Comparison of ENCODE assay signal across 8 cellular contexts in the genomic region with DNA sequence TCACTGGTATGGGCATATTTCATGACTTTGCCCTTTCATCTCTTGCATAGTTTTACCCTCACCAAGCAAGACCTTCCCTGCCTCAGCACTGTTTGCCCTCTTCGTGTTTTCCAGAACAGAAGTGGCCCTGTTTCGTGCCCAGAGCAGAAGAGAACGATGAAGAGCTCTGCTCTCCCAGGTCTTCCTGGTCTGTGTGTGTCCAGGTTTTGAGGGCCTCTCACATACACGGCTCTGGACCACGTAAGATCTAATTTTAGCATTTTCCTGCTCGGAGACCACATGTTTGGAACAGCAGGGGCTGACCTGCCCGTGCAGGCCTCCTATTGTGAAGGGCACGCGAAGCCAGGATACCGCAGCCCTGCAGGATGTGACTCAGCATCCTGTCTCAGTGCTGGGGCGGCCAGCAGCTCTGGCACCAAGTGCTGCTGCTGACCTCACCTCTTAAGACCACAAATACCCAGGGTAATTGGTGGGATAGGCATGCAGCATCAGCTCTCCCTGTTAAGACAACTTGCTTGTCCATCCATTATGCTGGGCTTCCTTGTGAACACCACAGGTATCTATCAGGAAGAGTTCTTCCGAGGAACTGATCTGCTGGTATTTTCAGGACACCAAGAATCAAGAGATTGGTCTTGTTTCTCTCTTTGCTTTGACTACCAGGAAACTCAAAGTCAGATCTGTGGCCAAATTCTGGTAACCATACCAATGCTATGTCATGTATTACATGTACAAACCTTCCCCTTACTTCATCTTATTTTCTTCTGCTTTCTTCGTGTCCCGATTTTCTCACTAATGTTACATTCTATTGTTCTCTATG. TPM values are rescaled to one million over a fixed set of nuclear protein-coding genes. Genes with fewer than 3 reads are reported as not detected.
DNase-seq lines count a peak whose midpoint lies in the region; ATAC-seq and TF ChIP-seq lines count a peak whose summit lies in the region.

No MANE protein-coding gene starts in this region.

- peak in 3 of 4 donors; percentile 35 to 46 (median 43) for TF ChIP-seq POLR2A in esophagus squamous epithelium (IDR thresholded peaks at IDR 0.05)

- H3K4me3 ChIP-seq in A673 (ENCODE audit: low read depth, low read length, poor library complexity, severe bottlenecking) = no peak overlapping the region
- H3K4me3 ChIP-seq in esophagus squamous epithelium = peak overlapping the region in 1 of 4 donors; percentile 10
- no peak overlapping the region for H3K4me3 ChIP-seq in neural progenitor cell
- H3K4me3 ChIP-seq in thymus (ENCODE audit: low read length) = no peak overlapping the region

- peaks cover 66% of the 10 kb centered on the region for H3K36me3 Mint-ChIP-seq in activated T-cell treated with anti-CD3 and anti-CD28 coated beads, Interleukin-2, amount 50 U/mL, for 24 hours (ENCODE audit: low read depth)
- peaks cover 23% of the 10 kb centered on the region for H3K36me3 Mint-ChIP-seq in neural progenitor cell

- H4K20me1 ChIP-seq in neural progenitor cell (ENCODE audit: low read depth) = peaks cover 37% of the 10 kb centered on the region

- DNase-seq in A673 (ENCODE audit: low spot score) (peak; percentile 80), NOMO-1 treated with dmso at 0.1 percent for 144 hours (lab: John Stamatoyannopoulos, UW; ENCODE audit: unreplicated experiment) (peak; percentile 82), esophagus squamous epithelium (lab: John Stamatoyannopoulos, UW) (no peak), neural progenitor cell (ENCODE audit: low spot score) (no peak)
- DNase-seq in activated T-cell treated with anti-CD3 and anti-CD28 coated beads, Interleukin-2, amount 50 U/mL, for 24 hours = peak; percentile 81

- peaks cover 26% of the 10 kb centered on the region for H3K4me1 ChIP-seq in A673 (ENCODE audit: insufficient read depth, low read length, poor library complexity, severe bottlenecking)
- H3K4me1 ChIP-seq in esophagus squamous epithelium = peaks cover 50 to 97% (median 73%) of the 10 kb centered on the region in 3 donors
- peaks cover 21% of the 10 kb centered on the region for H3K4me1 ChIP-seq in neural progenitor cell
- peaks cover 6% of the 10 kb centered on the region for H3K4me1 ChIP-seq in thymus (ENCODE audit: control insufficient read depth, insufficient read depth, low read length)

- peaks cover 46% of the 10 kb centered on the region for H3K4me1 Mint-ChIP-seq in activated T-cell treated with anti-CD3 and anti-CD28 coated beads, Interleukin-2, amount 50 U/mL, for 24 hours (ENCODE audit: low read depth)
- H3K4me1 Mint-ChIP-seq in neural progenitor cell = peaks cover 41% of the 10 kb centered on the region

- H3K4me2 ChIP-seq in neural progenitor cell = no peak overlapping the region

- ATAC-seq in GM18868 (IDR thresholded peaks at IDR 0.05; ENCODE audit: unreplicated experiment) (peak; percentile 96), HG03095 (IDR thresholded peaks at IDR 0.05; ENCODE audit: unreplicated experiment) (peak; percentile 95)

- H3F3A ChIP-seq in neural progenitor cell (ENCODE audit: low read depth) = peaks cover 9% of the 10 kb centered on the region

- BruUV-seq in A673 (replicated peaks; lab: Mats Ljungman, UMichigan) = no TSS peak

- intact Hi-C loops in A673 (cut with micrococcal nuclease; ENCODE audit: unreplicated experiment) (no loop called here), esophagus squamous epithelium (cut with DNase I) (no loop called here)

- no peaks in the 10 kb centered on the region for H3K9me3 ChIP-seq in A673 (ENCODE audit: low read depth, low read length, poor library complexity, severe bottlenecking)
- H3K9me3 ChIP-seq in esophagus squamous epithelium = no peaks in the 10 kb centered on the region
- no peaks in the 10 kb centered on the region for H3K9me3 ChIP-seq in neural progenitor cell (ENCODE audit: low read depth)
- H3K9me3 ChIP-seq in thymus (ENCODE audit: control insufficient read depth) = no peaks in the 10 kb centered on the region

- no peaks in the 10 kb centered on the region for H3K27me3 ChIP-seq in A673 (replicated peaks; ENCODE audit: insufficient read depth, low read depth, low read length, poor library complexity)
- no peaks in the 10 kb centered on the region for H3K27me3 ChIP-seq in esophagus squamous epithelium
- no peaks in the 10 kb centered on the region for H3K27me3 ChIP-seq in neural progenitor cell
- H3K27me3 ChIP-seq in thymus (ENCODE audit: control insufficient read depth, insufficient read depth) = no peaks in the 10 kb centered on the region

- peak overlapping the region; percentile 67 for H3K4me3 Mint-ChIP-seq in activated T-cell treated with anti-CD3 and anti-CD28 coated beads, Interleukin-2, amount 50 U/mL, for 24 hours
- H3K4me3 Mint-ChIP-seq in neural progenitor cell = peak overlapping the region; percentile 64

- H3K27me3 Mint-ChIP-seq in activated T-cell treated with anti-CD3 and anti-CD28 coated beads, Interleukin-2, amount 50 U/mL, for 24 hours = no peaks in the 10 kb centered on the region
- H3K27me3 Mint-ChIP-seq in neural progenitor cell (ENCODE audit: insufficient read depth, low read depth) = no peaks in the 10 kb centered on the region

- 10 to 12% methylated on average over 12 to 14 of the region's 14 CpGs for WGBS in esophagus squamous epithelium, 2 donors
- WGBS in thymus = 28% methylated on average over 14 of the region's 14 CpGs

- POLR2A ChIA-PET in A673 (lab: Charles Lee; ENCODE audit: low non-redundant PET) = no interaction called here

- H3K36me3 ChIP-seq in A673 (ENCODE audit: insufficient read depth, low read length, poor library complexity, severe bottlenecking) (peaks cover 35% of the 10 kb centered on the region), esophagus squamous epithelium (peaks cover 0 to 18% (median 0%) of the 10 kb centered on the region in 3 donors), neural progenitor cell (no peaks in the 10 kb centered on the region), thymus (ENCODE audit: control insufficient read depth, insufficient read depth) (peaks cover 6% of the 10 kb centered on the region)

- TF ChIP-seq CTCF in A673 (conservative IDR thresholded peaks at IDR 0.05; ENCODE audit: low read depth, low read length) (no peak), esophagus squamous epithelium (IDR thresholded peaks at IDR 0.05) (no peak), neural progenitor cell (IDR thresholded peaks at IDR 0.05) (no peak)

- H2AFZ ChIP-seq in neural progenitor cell (replicated peaks) = no peak overlapping the region

- H3K79me2 ChIP-seq in neural progenitor cell (ENCODE audit: low read depth) = no peaks in the 10 kb centered on the region

- no peaks in the 10 kb centered on the region for H3K9me3 Mint-ChIP-seq in activated T-cell treated with anti-CD3 and anti-CD28 coated beads, Interleukin-2, amount 50 U/mL, for 24 hours
- no peaks in the 10 kb centered on the region for H3K9me3 Mint-ChIP-seq in neural progenitor cell

- H3K9ac ChIP-seq in neural progenitor cell = no peak overlapping the region

- CTCF ChIA-PET in A673 (lab: Charles Lee) = no interaction called here

- H3K27ac Mint-ChIP-seq in activated T-cell treated with anti-CD3 and anti-CD28 coated beads, Interleukin-2, amount 50 U/mL, for 24 hours = peak overlapping the region; percentile 96
- H3K27ac Mint-ChIP-seq in neural progenitor cell = peak overlapping the region; percentile 82

- H3K27ac ChIP-seq in A673 (ENCODE audit: low read depth, low read length, poor library complexity, severe bottlenecking) (peak overlapping the region; percentile 71), esophagus squamous epithelium (peak overlapping the region; percentile 84 to 94 (median 88)), neural progenitor cell (no peak overlapping the region), thymus (ENCODE audit: low read depth) (peak overlapping the region; percentile 84)

RNA-seq across cellular contexts. Expression of a gene that starts 19.0 kb away (rescaled TPM):
- 36.1 and 39.0 TPM in 2 replicates for total RNA-seq in A673 (2021)
- total RNA-seq in esophagus squamous epithelium = 10 to 100 TPM; 10.1 to 25.5 (median 12.6) TPM
- 8.4 and 10.2 TPM in 2 replicates for total RNA-seq in neural progenitor cell (ENCODE audit: low replicate concordance)
- polyA plus RNA-seq in thymus = 5.1 TPM

RNA-seq across cellular contexts. Expression of a gene that starts 41.5 kb away (rescaled TPM):
- not detected in 2 replicates for total RNA-seq in A673 (2021)
- total RNA-seq in esophagus squamous epithelium = not detected
- total RNA-seq in neural progenitor cell (ENCODE audit: low replicate concordance) = not detected in 2 replicates
- polyA plus RNA-seq in thymus = 0.07 TPM

Comparison
In these comparisons a context has a peak if more than half of its experiments do, and no peak if none do; other contexts are left out.
1. DNase-seq: peak in A673 (single experiment), NOMO-1 treated with dmso at 0.1 percent for 144 hours (single experiment) and activated T-cell treated with anti-CD3 and anti-CD28 coated beads, Interleukin-2, amount 50 U/mL, for 24 hours (single experiment); none in esophagus squamous epithelium (single experiment) and neural progenitor cell (single experiment).